ENCODE assay signal across 11 cellular contexts in the genomic region with DNA sequence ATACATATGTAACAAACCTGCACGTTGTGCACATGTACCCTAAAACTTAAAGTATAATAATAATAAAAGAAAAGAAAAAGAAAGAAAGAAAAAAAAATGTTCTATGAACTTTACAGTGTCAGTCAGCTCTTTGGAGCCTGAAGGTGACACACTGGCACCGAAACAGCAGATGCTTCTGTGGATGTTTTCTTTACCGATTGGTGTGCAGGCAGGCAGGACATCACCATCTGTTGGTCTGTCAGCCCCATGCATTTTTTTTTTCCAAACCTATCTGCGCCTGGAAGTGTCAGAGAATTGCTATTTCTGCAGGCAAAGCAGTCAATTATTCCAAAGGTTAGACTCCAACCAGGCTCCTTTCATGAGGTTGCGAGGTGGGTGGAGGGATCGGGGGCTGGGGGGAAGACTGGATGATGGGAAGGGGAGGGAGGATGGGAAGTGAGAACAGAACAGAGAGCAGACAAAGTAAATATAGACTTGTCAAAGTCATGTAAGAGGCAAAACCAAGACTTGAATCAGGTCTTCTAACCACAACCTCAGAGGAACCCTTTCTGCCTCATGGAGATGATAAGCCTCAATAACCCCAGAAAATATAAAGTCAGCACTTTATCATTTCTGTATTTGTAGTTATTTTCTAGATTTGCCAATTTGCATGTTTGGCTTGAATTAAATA.
A peak's percentile ranks its signal among the peaks of the same experiment; 100 is the strongest.
DNase-seq lines count a peak whose midpoint lies in the region; ATAC-seq, FAIRE-seq and TF ChIP-seq lines count a peak whose summit lies in the region.
"Had no signal": no experiment of that assay in that cellular context is flagged by ENCODE, and none has a peak within 500 bp of the region (broad histone marks: within the 10 kb centered on the region; RNA-seq: fewer than 3 reads in every experiment).

No MANE protein-coding gene starts in this region.

- intact Hi-C loops in activated CD4-positive, alpha-beta T cell treated with anti-CD3 and anti-CD28 coated beads, Interleukin-2, amount 10 ng/mL, durations not matched to agents 24 days and 14 days (cut with micrococcal nuclease): no loop called here

- H3K36me3 Mint-ChIP-seq in activated CD4-positive, alpha-beta T cell treated with anti-CD3 and anti-CD28 coated beads, Interleukin-2, amount 10 ng/mL, durations not matched to agents 24 days and 14 days (ENCODE audit: low read depth): no peaks in the 10 kb centered on the region

- ATAC-seq in A549: no peak
- ATAC-seq in GM19025 (IDR thresholded peaks at IDR 0.05; ENCODE audit: low read depth, unreplicated experiment): peak; percentile 51
- ATAC-seq in HG03159 (IDR thresholded peaks at IDR 0.05; ENCODE audit: unreplicated experiment): peak; percentile 66
- ATAC-seq in GM21737 (IDR thresholded peaks at IDR 0.05; ENCODE audit: unreplicated experiment): no peak

- H3K9me3 Mint-ChIP-seq in activated CD4-positive, alpha-beta T cell treated with anti-CD3 and anti-CD28 coated beads, Interleukin-2, amount 10 ng/mL, durations not matched to agents 24 days and 14 days: no peaks in the 10 kb centered on the region
- H3K9me3 Mint-ChIP-seq: IgD-negative memory B cell had no signal

- no peak for TF ChIP-seq CTCF in A549 (IDR thresholded peaks at IDR 0.05)

- H3K27me3 Mint-ChIP-seq in activated CD4-positive, alpha-beta T cell treated with anti-CD3 and anti-CD28 coated beads, Interleukin-2, amount 10 ng/mL, durations not matched to agents 24 days and 14 days: no peaks in the 10 kb centered on the region

- TF ChIP-seq POLR2A in A549 (IDR thresholded peaks at IDR 0.05; ENCODE audit: low read length): no peak

- H3K4me2 ChIP-seq in A549: no peak overlapping the region

- no peak for DNase-seq in A549 (ENCODE audit: low read depth in 1 of 2, low spot score in 1 of 2)
- no peak for DNase-seq in SK-N-MC (ENCODE audit: low read depth, low spot score)
- no peak for DNase-seq in hepatic stellate cell (ENCODE audit: low spot score)
- DNase-seq in activated CD4-positive, alpha-beta T cell treated with anti-CD3 and anti-CD28 coated beads, Interleukin-2, amount 10 ng/mL, durations not matched to agents 24 days and 14 days: no peak
- DNase-seq in GM19238 (ENCODE audit: insufficient read length, low spot score): no peak
- DNase-seq: cortex of kidney; NK-92 treated with Interleukin-12 subunit alpha and Interleukin-12 subunit beta, amount 100 ng/mL, for 24 hours had no signal

- no peak overlapping the region for H3K4me3 ChIP-seq in A549
- H3K4me3 ChIP-seq in SK-N-MC: peak overlapping the region; percentile 32; the same call in 1 of the 2 replicates

- no peak for TF ChIP-seq EP300 in A549 (IDR thresholded peaks at IDR 0.05)

- POLR2A ChIA-PET in A549 (lab: Yijun Ruan, JAX): no interaction called here

- no peak overlapping the region for H3K27ac Mint-ChIP-seq in activated CD4-positive, alpha-beta T cell treated with anti-CD3 and anti-CD28 coated beads, Interleukin-2, amount 10 ng/mL, durations not matched to agents 24 days and 14 days
- H3K27ac Mint-ChIP-seq: IgD-negative memory B cell had no signal

- TF ChIP-seq RAD21 in A549 (conservative IDR thresholded peaks at IDR 0.05 in 1 of 2, IDR thresholded peaks at IDR 0.05 in 1 of 2): no peak

- CTCF ChIA-PET in A549 (lab: Yijun Ruan, JAX): interaction anchor here (0.7 kb wide), 1 partner anchor 358 kb away, joined by 3 read pairs; no protein-coding TSS in a partner anchor

- FAIRE-seq in A549 (lab: Jason Lieb, UNC): no peak

- no peaks in the 10 kb centered on the region for H3K9me3 ChIP-seq in A549
- no peaks in the 10 kb centered on the region for H3K9me3 ChIP-seq in SK-N-MC (ENCODE audit: low read depth, low read length)

- no peaks in the 10 kb centered on the region for H3K36me3 ChIP-seq in SK-N-MC (ENCODE audit: insufficient read depth, low read length)

- no peaks in the 10 kb centered on the region for H3K4me1 Mint-ChIP-seq in activated CD4-positive, alpha-beta T cell treated with anti-CD3 and anti-CD28 coated beads, Interleukin-2, amount 10 ng/mL, durations not matched to agents 24 days and 14 days
- H3K4me1 Mint-ChIP-seq: IgD-negative memory B cell had no signal

- no peak overlapping the region for H3K27ac ChIP-seq in A549
- H3K27ac ChIP-seq in SK-N-MC: peak overlapping the region; percentile 43; the same call in 1 of the 2 replicates

- peaks cover 4% of the 10 kb centered on the region; the same call in 1 of the 3 replicates for H3K4me1 ChIP-seq in A549

- H3K4me3 Mint-ChIP-seq in activated CD4-positive, alpha-beta T cell treated with anti-CD3 and anti-CD28 coated beads, Interleukin-2, amount 10 ng/mL, durations not matched to agents 24 days and 14 days: no peak overlapping the region
- H3K4me3 Mint-ChIP-seq: IgD-negative memory B cell had no signal

- H3K9ac ChIP-seq in SK-N-MC (ENCODE audit: insufficient read length): no peak overlapping the region

- WGBS in A549 (ENCODE audit: missing lambda C conversion rate): 69% methylated on average over 6 of the region's 6 CpGs

TF ChIP-seq in A549, 52 proteins besides CTCF, POLR2A, EP300 and RAD21:
- TF ChIP-seq ZNF302 (CRISPR knock-in tag; IDR thresholded peaks at IDR 0.05): no peak
- TF ChIP-seq CHD2 (IDR thresholded peaks at IDR 0.05; ENCODE audit: low read length, partially characterized antibody): no peak
- TF ChIP-seq MAFK (IDR thresholded peaks at IDR 0.05; ENCODE audit: partially characterized antibody): peak; percentile 68

Comparison
In these comparisons a context has a peak if more than half of its experiments do, and no peak if none do; other contexts are left out.
1. ATAC-seq: peak in GM19025 (single experiment) and HG03159 (single experiment); none in A549 (0 of 2) and GM21737 (single experiment).